ENCODE assay signal across 8 cellular contexts in the genomic region with DNA sequence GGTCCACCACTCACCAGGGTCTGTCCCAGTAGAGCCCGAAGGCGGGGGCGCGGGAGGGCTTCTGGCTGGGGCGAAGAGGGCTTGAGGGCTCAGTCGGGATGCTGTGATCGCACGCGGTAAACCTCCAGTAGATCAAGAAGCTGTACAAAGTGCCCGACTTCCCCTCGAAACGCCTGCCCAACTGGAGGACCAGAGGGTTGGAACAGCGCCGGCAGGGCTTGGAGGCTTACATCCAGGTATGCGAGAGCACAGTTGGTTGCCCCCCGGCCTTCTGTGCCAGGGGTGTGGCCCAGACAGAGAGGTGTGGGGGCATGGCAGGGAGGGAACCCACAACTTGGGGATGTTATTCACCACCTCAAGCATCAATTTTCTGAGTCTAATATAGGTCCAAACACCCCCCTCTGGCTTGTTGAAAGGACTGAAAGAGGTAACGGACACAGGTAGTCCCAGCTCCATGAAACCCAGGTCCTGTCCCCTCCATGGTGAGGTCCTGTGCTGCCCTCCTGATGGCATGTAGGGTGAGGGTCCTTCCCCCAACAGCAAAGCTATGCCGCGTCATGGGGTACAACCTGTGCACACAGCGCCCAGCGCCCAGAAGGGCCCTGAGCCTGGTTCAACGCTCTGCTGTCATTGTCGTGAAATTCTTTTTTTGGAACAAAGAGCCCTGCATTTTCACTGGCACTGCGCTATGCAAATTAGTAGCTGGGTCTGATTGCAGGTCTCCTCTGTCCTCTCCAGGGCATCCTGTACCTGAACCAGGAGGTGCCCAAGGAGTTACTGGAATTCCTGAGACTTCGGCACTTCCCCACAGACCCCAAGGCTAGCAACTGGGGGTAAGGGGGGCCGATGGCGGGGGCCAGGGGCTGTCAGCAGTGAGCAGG. TPM values are rescaled to one million over a fixed set of nuclear protein-coding genes. Genes with fewer than 3 reads are reported as not detected.
DNase-seq lines count a peak whose midpoint lies in the region; ATAC-seq lines count a peak whose summit lies in the region.

No MANE protein-coding gene starts in this region.

- H3K4me3 Mint-ChIP-seq in central memory CD8-positive, alpha-beta T cell = peak overlapping the region; percentile 72
- peak overlapping the region; percentile 10 for H3K4me3 Mint-ChIP-seq in natural killer cell treated with Interleukin-12 subunit alpha and Interleukin-12 subunit beta and Interleukin-15 and Interleukin-18, amount 100 ng/mL, for 72 hours

- peaks cover 19% of the 10 kb centered on the region for H3K27me3 Mint-ChIP-seq in central memory CD8-positive, alpha-beta T cell
- H3K27me3 Mint-ChIP-seq in natural killer cell treated with Interleukin-12 subunit alpha and Interleukin-12 subunit beta and Interleukin-15 and Interleukin-18, amount 100 ng/mL, for 72 hours = peaks cover 0 to 9% of the 10 kb centered on the region in 2 donors

- no peaks in the 10 kb centered on the region for H3K9me3 Mint-ChIP-seq in central memory CD8-positive, alpha-beta T cell
- no peaks in the 10 kb centered on the region for H3K9me3 Mint-ChIP-seq in natural killer cell treated with Interleukin-12 subunit alpha and Interleukin-12 subunit beta and Interleukin-15 and Interleukin-18, amount 100 ng/mL, for 72 hours

- DNase-seq in ELF-1 (ENCODE audit: low read depth, low spot score) (peak; percentile 44), NCI-H1105 (lab: John Stamatoyannopoulos, UW) (peak; percentile 32), HT-29 (ENCODE audit: low spot score) (no peak)
- DNase-seq in central memory CD8-positive, alpha-beta T cell (ENCODE audit: low spot score in 2 of 2) = no peak
- DNase-seq in natural killer cell treated with Interleukin-12 subunit alpha and Interleukin-12 subunit beta and Interleukin-15 and Interleukin-18, amount 100 ng/mL, for 72 hours (ENCODE audit: low spot score) = no peak

- peaks cover 38% of the 10 kb centered on the region for H3K4me1 Mint-ChIP-seq in central memory CD8-positive, alpha-beta T cell
- peaks cover 11 to 19% of the 10 kb centered on the region in 2 donors for H3K4me1 Mint-ChIP-seq in natural killer cell treated with Interleukin-12 subunit alpha and Interleukin-12 subunit beta and Interleukin-15 and Interleukin-18, amount 100 ng/mL, for 72 hours (ENCODE audit: low read depth in 2 of 2)

- peak; percentile 25 for ATAC-seq in GM19351 (IDR thresholded peaks at IDR 0.05; ENCODE audit: unreplicated experiment)
- ATAC-seq in central memory CD8-positive, alpha-beta T cell (replicated peaks; ENCODE audit: extremely low read depth, poor library complexity, severe bottlenecking) = no peak
- ATAC-seq in natural killer cell treated with Interleukin-12 subunit alpha and Interleukin-12 subunit beta and Interleukin-15 and Interleukin-18, amount 100 ng/mL, for 72 hours = no peak
- no peak for ATAC-seq in HG03439 (IDR thresholded peaks at IDR 0.05; ENCODE audit: unreplicated experiment)
- ATAC-seq in HG02678 (IDR thresholded peaks at IDR 0.05; ENCODE audit: unreplicated experiment) = no peak

- H3K27ac Mint-ChIP-seq in central memory CD8-positive, alpha-beta T cell (ENCODE audit: low read depth) = no peak overlapping the region
- H3K27ac Mint-ChIP-seq in natural killer cell treated with Interleukin-12 subunit alpha and Interleukin-12 subunit beta and Interleukin-15 and Interleukin-18, amount 100 ng/mL, for 72 hours = peak overlapping the region; percentile 56 to 70

- peaks cover 37% of the 10 kb centered on the region for H3K36me3 Mint-ChIP-seq in central memory CD8-positive, alpha-beta T cell (ENCODE audit: insufficient read depth)
- H3K36me3 Mint-ChIP-seq in natural killer cell treated with Interleukin-12 subunit alpha and Interleukin-12 subunit beta and Interleukin-15 and Interleukin-18, amount 100 ng/mL, for 72 hours = peaks cover 8% of the 10 kb centered on the region

RNA-seq across cellular contexts. Expression of gene SNX22, which starts 1.2 kb away (rescaled TPM):
- under 1 TPM in 1 of 2 donors, not detected in 1; 0.07 TPM for total RNA-seq in natural killer cell treated with Interleukin-12 subunit alpha and Interleukin-12 subunit beta and Interleukin-15 and Interleukin-18, amount 100 ng/mL, for 72 hours
- total RNA-seq in HT-29 (2014; rRNA removed; shearing (Covaris generic)) = 0.03 and 0.18 TPM in 2 replicates

RNA-seq across cellular contexts. Expression of gene PPIB, which starts 10.1 kb away (rescaled TPM):
- total RNA-seq in natural killer cell treated with Interleukin-12 subunit alpha and Interleukin-12 subunit beta and Interleukin-15 and Interleukin-18, amount 100 ng/mL, for 72 hours = 100 to 1,000 TPM; 490 to 530 TPM
- total RNA-seq in HT-29 (2014; rRNA removed; shearing (Covaris generic)) = 627 and 667 TPM in 2 replicates

RNA-seq across cellular contexts. Expression of gene SNX1, which starts 57.0 kb away (rescaled TPM):
- total RNA-seq in natural killer cell treated with Interleukin-12 subunit alpha and Interleukin-12 subunit beta and Interleukin-15 and Interleukin-18, amount 100 ng/mL, for 72 hours = 100 to 1,000 TPM; 119 to 132 TPM
- 36.2 and 60.9 TPM in 2 replicates for total RNA-seq in HT-29 (2014; rRNA removed; shearing (Covaris generic))

RNA-seq across cellular contexts. Expression of gene CIAO2A, which starts 59.1 kb away (rescaled TPM):
- 10 to 100 TPM; 55.7 to 65.4 TPM for total RNA-seq in natural killer cell treated with Interleukin-12 subunit alpha and Interleukin-12 subunit beta and Interleukin-15 and Interleukin-18, amount 100 ng/mL, for 72 hours
- total RNA-seq in HT-29 (2014; rRNA removed; shearing (Covaris generic)) = 137 and 147 TPM in 2 replicates

Comparison
In these comparisons a context has a peak if more than half of its experiments do, and no peak if none do; other contexts are left out.
1. DNase-seq: peak in ELF-1 (single experiment) and NCI-H1105 (single experiment); none in central memory CD8-positive, alpha-beta T cell (0 of 2), natural killer cell treated with Interleukin-12 subunit alpha and Interleukin-12 subunit beta and Interleukin-15 and Interleukin-18, amount 100 ng/mL, for 72 hours (single experiment) and HT-29 (single experiment).